Comparison of ENCODE assay signal across 21 cellular contexts in genomic region chr17:78763561-78763960, GRCh38. TPM values are rescaled to one million over a fixed set of nuclear protein-coding genes. Genes with fewer than 3 reads are reported as not detected.
DNase-seq lines count a peak whose midpoint lies in the region; ATAC-seq and TF ChIP-seq lines count a peak whose summit lies in the region.
"Had no signal": no experiment of that assay in that cellular context is flagged by ENCODE, and none has a peak within 500 bp of the region (broad histone marks: within the 10 kb centered on the region; RNA-seq: fewer than 3 reads in every experiment).

No MANE protein-coding gene starts in this region.

- H3K14ac ChIP-seq in IMR-90 (replicated peaks; ENCODE audit: low read depth, low read length) = no peak overlapping the region

- in situ Hi-C loops in IMR-90 (cut with MboI; ENCODE audit: low sequenced_read_pairs) = no loop called here
- in situ Hi-C loops in gastrocnemius medialis (cut with MboI; ENCODE audit: low sequenced_read_pairs in 4 of 4) = no loop called here

- H3K27ac ChIP-seq in IMR-90 (ENCODE audit: insufficient read depth, low read length) (no peak overlapping the region), gastrocnemius medialis (no peak overlapping the region)
- H3K27ac ChIP-seq: 22Rv1, esophagus muscularis mucosa, PC-9, SJSA1, WERI-Rb-1 had no signal

- H3K18ac ChIP-seq in IMR-90 (ENCODE audit: low read depth, low read length) = no peak overlapping the region

- H3K9me1 ChIP-seq in IMR-90 (ENCODE audit: insufficient read depth, low read length) = peaks cover 8% of the 10 kb centered on the region

- peaks cover 61% of the 10 kb centered on the region for H3K4me1 Mint-ChIP-seq in activated CD4-positive, alpha-beta T cell treated with anti-CD3 and anti-CD28 coated beads for 36 hours
- H3K4me1 Mint-ChIP-seq in natural killer cell = peaks cover 43 to 59% of the 10 kb centered on the region in 2 donors

- H4K5ac ChIP-seq in IMR-90 (ENCODE audit: low read depth, low read length) = no peak overlapping the region

- H3K79me1 ChIP-seq in IMR-90 (ENCODE audit: low read depth in 1 of 2, low read length in 2 of 2) = peaks cover 53 to 70% of the 10 kb centered on the region in 2 experiments

- DNase-seq in activated CD4-positive, alpha-beta T cell treated with anti-CD3 and anti-CD28 coated beads for 36 hours = no peak
- no peak for DNase-seq in activated CD4-positive, alpha-beta T cell treated with anti-CD3 and anti-CD28 coated beads, Interleukin-2, amount 50 U/mL, for 4 hours
- peak; percentile 37 for DNase-seq in IMR-90
- DNase-seq in choroid plexus epithelial cell (ENCODE audit: low read depth) = peak; percentile 36
- no peak for DNase-seq in natural killer cell
- no peak for DNase-seq in GM19240 (ENCODE audit: insufficient read length, low spot score)
- no peak for DNase-seq in gastrocnemius medialis
- DNase-seq in mucosa of gallbladder (ENCODE audit: low spot score) = no peak
- DNase-seq: activated CD8-positive, alpha-beta T cell treated with anti-CD3 and anti-CD28 coated beads for 36 hours; amniotic stem cell; caudate nucleus; left ventricle myocardium superior; NCI-H1048; NCI-H2029 treated with DMSO at 0.1 percent for 48 hours; nucleus accumbens; PC-9; stimulated activated CD4-positive, alpha-beta T cell treated with anti-CD3 and anti-CD28 coated beads, Interleukin-12 subunit alpha, Interleukin-12 subunit beta, amount 100 ng/mL, for 4 hours; WERI-Rb-1 had no signal

- POLR2A ChIA-PET in activated CD4-positive, alpha-beta T cell treated with anti-CD3 and anti-CD28 coated beads for 36 hours (lab: Charles Lee) = interaction anchor here (1.0 kb wide), 1 partner anchor 16 kb away, joined by 4 read pairs; no protein-coding TSS in a partner anchor
- POLR2A ChIA-PET in IMR-90 (lab: Charles Lee; ENCODE audit: unreplicated experiment) = no interaction called here

- H2AFZ ChIP-seq in IMR-90 (replicated peaks; ENCODE audit: low read length, poor library complexity) = no peak overlapping the region
- H2AFZ ChIP-seq: PC-9 had no signal

- H2BK15ac ChIP-seq in IMR-90 (ENCODE audit: low read depth, low read length) = no peak overlapping the region

- intact Hi-C loops in activated CD4-positive, alpha-beta T cell treated with anti-CD3 and anti-CD28 coated beads for 36 hours (cut with DNase I, micrococcal nuclease) = no loop called here
- intact Hi-C loops in IMR-90 (cut with micrococcal nuclease) = no loop called here
- intact Hi-C loops in natural killer cell (cut with micrococcal nuclease) = no loop called here
- intact Hi-C loops in gastrocnemius medialis (cut with DNase I; ENCODE audit: low total_unique reads) = no loop called here

- dilution Hi-C loops in IMR-90 (cut with HindIII; ENCODE audit: low sequenced_read_pairs, unreplicated experiment) = no loop called here

- H3K9me3 Mint-ChIP-seq in activated CD4-positive, alpha-beta T cell treated with anti-CD3 and anti-CD28 coated beads for 36 hours (ENCODE audit: low read depth) = no peaks in the 10 kb centered on the region
- H3K9me3 Mint-ChIP-seq in natural killer cell = no peaks in the 10 kb centered on the region
- H3K9me3 Mint-ChIP-seq: activated CD8-positive, alpha-beta T cell treated with anti-CD3 and anti-CD28 coated beads for 36 hours had no signal

- H3K56ac ChIP-seq in IMR-90 (ENCODE audit: extremely low read depth, insufficient read depth, low read length) = no peak overlapping the region

- no peak overlapping the region for H3K4me3 Mint-ChIP-seq in activated CD4-positive, alpha-beta T cell treated with anti-CD3 and anti-CD28 coated beads for 36 hours
- no peak overlapping the region for H3K4me3 Mint-ChIP-seq in natural killer cell
- H3K4me3 Mint-ChIP-seq: activated CD8-positive, alpha-beta T cell treated with anti-CD3 and anti-CD28 coated beads for 36 hours had no signal

- WGBS in IMR-90 (ENCODE audit: extremely low coverage in 2 of 2, insufficient read length in 1 of 2), 2 experiments = no CpG with 5 or more reads among the region's 3 CpGs

- H4K20me1 ChIP-seq in IMR-90 (ENCODE audit: insufficient read depth, low read length) = peaks cover 37% of the 10 kb centered on the region

- TF ChIP-seq POLR2A in IMR-90 (IDR thresholded peaks at IDR 0.05; ENCODE audit: low read depth, low read length) (no peak), gastrocnemius medialis (IDR thresholded peaks at IDR 0.05) (no peak)

- H3K9ac ChIP-seq in IMR-90 (ENCODE audit: low read depth, low read length) = no peak overlapping the region

- H3K27me3 Mint-ChIP-seq in activated CD4-positive, alpha-beta T cell treated with anti-CD3 and anti-CD28 coated beads for 36 hours = no peaks in the 10 kb centered on the region
- no peaks in the 10 kb centered on the region for H3K27me3 Mint-ChIP-seq in natural killer cell (ENCODE audit: low read depth in 2 of 2)
- H3K27me3 Mint-ChIP-seq: activated CD8-positive, alpha-beta T cell treated with anti-CD3 and anti-CD28 coated beads for 36 hours had no signal

- H3K4me1 ChIP-seq in IMR-90 (ENCODE audit: control insufficient read depth, insufficient read depth, low read length) (peaks cover 6% of the 10 kb centered on the region; the same call in 1 of the 2 replicates), gastrocnemius medialis (peaks cover 57 to 78% of the 10 kb centered on the region in 2 donors)
- H3K4me1 ChIP-seq: SJSA1 had no signal

- H3K9me3 ChIP-seq in IMR-90 (ENCODE audit: control insufficient read depth, insufficient read depth, low read length) (no peaks in the 10 kb centered on the region), gastrocnemius medialis (no peaks in the 10 kb centered on the region)
- H3K9me3 ChIP-seq: esophagus muscularis mucosa, SJSA1 had no signal

- TF ChIP-seq CTCF in IMR-90 (conservative IDR thresholded peaks at IDR 0.05; ENCODE audit: low read depth, low read length) (no peak), choroid plexus epithelial cell (conservative IDR thresholded peaks at IDR 0.05; ENCODE audit: low read depth, low read length) (no peak), natural killer cell (IDR thresholded peaks at IDR 0.05) (no peak), gastrocnemius medialis (IDR thresholded peaks at IDR 0.05 in 4 of 5, conservative IDR thresholded peaks at IDR 0.05 in 1 of 5) (no peak)

- H3K4ac ChIP-seq in IMR-90 (ENCODE audit: low read depth, low read length) = no peak overlapping the region

- CTCF ChIA-PET in activated CD4-positive, alpha-beta T cell treated with anti-CD3 and anti-CD28 coated beads for 36 hours (lab: Charles Lee) = interaction anchor here (0.9 kb wide), 1 partner anchor 16 kb away, joined by 5 read pairs; no protein-coding TSS in a partner anchor
- CTCF ChIA-PET in IMR-90 (lab: Yijun Ruan, JAX) = interaction anchor here (0.6 kb wide), 1 partner anchor 26 kb away, joined by 3 read pairs; no protein-coding TSS in a partner anchor

- no peak overlapping the region for H2AK9ac ChIP-seq in IMR-90 (replicated peaks; ENCODE audit: low read depth, low read length, poor library complexity)

- no peak overlapping the region for H4K8ac ChIP-seq in IMR-90 (ENCODE audit: low read depth in 2 of 2, low read length in 2 of 2)

- no peak overlapping the region for H3K23ac ChIP-seq in IMR-90 (ENCODE audit: low read depth, low read length)

- no peak overlapping the region for H2BK20ac ChIP-seq in IMR-90 (ENCODE audit: low read depth, low read length)

- H2BK120ac ChIP-seq in IMR-90 (ENCODE audit: low read depth, low read length) = no peak overlapping the region

- H2BK5ac ChIP-seq in IMR-90 (ENCODE audit: low read depth, low read length, poor library complexity, severe bottlenecking) = no peak overlapping the region

- BruUV-seq in IMR-90 (replicated peaks; lab: Mats Ljungman, UMichigan) = no TSS peak

- no peak for TF ChIP-seq RAD21 in IMR-90 (IDR thresholded peaks at IDR 0.05; ENCODE audit: low read length)

- H3K36me3 Mint-ChIP-seq in activated CD4-positive, alpha-beta T cell treated with anti-CD3 and anti-CD28 coated beads for 36 hours (ENCODE audit: low read depth) = peaks cover 7% of the 10 kb centered on the region
- H3K36me3 Mint-ChIP-seq in natural killer cell = no peaks in the 10 kb centered on the region

- H3K4me2 ChIP-seq in IMR-90 (ENCODE audit: low read depth, low read length) = no peak overlapping the region
- H3K4me2 ChIP-seq: PC-9 had no signal

- no peak overlapping the region for H2AK5ac ChIP-seq in IMR-90 (ENCODE audit: low read depth, low read length)

- H3K27ac Mint-ChIP-seq in activated CD4-positive, alpha-beta T cell treated with anti-CD3 and anti-CD28 coated beads for 36 hours = peak overlapping the region; percentile 62
- peak overlapping the region; percentile 35 to 86 for H3K27ac Mint-ChIP-seq in natural killer cell

- H3K27me3 ChIP-seq in IMR-90 (ENCODE audit: control insufficient read depth, insufficient read depth, low read length) = no peaks in the 10 kb centered on the region
- H3K27me3 ChIP-seq in gastrocnemius medialis = no peaks in the 10 kb centered on the region
- H3K27me3 ChIP-seq: esophagus muscularis mucosa, SJSA1 had no signal

- H3K36me3 ChIP-seq in IMR-90 (ENCODE audit: control insufficient read depth, insufficient read depth, low read length) = no peaks in the 10 kb centered on the region
- H3K36me3 ChIP-seq in gastrocnemius medialis = no peaks in the 10 kb centered on the region
- H3K36me3 ChIP-seq: esophagus muscularis mucosa, SJSA1 had no signal

- H3K4me3 ChIP-seq in IMR-90 (ENCODE audit: insufficient read depth, low read depth, low read length) (no peak overlapping the region), choroid plexus epithelial cell (ENCODE audit: low read depth, low read length) (no peak overlapping the region), gastrocnemius medialis (no peak overlapping the region)
- H3K4me3 ChIP-seq: esophagus muscularis mucosa, PC-9, SJSA1 had no signal

- H4K91ac ChIP-seq in IMR-90 (ENCODE audit: insufficient read depth, low read depth, low read length) = no peak overlapping the region

- ATAC-seq in activated CD4-positive, alpha-beta T cell treated with anti-CD3 and anti-CD28 coated beads for 36 hours = no peak
- ATAC-seq in IMR-90 (ENCODE audit: low read depth) (peak; percentile 27; the same call in 1 of the 2 replicates), natural killer cell (no peak), gastrocnemius medialis (no peak)
- ATAC-seq: activated CD8-positive, alpha-beta T cell treated with anti-CD3 and anti-CD28 coated beads for 36 hours; left ventricle myocardium superior had no signal

TF ChIP-seq in IMR-90, 13 proteins besides CTCF, POLR2A, EP300 and RAD21 (continues in another document):
- TF ChIP-seq MXI1 (IDR thresholded peaks at IDR 0.05; ENCODE audit: borderline replicate concordance, low read depth, low read length) = no peak
- no peak for TF ChIP-seq RCOR1 (IDR thresholded peaks at IDR 0.05; ENCODE audit: insufficient replicate concordance, low read length)

RNA-seq across cellular contexts. Expression of gene CYTH1, which starts 18.5 kb away (rescaled TPM):
- total RNA-seq in activated CD4-positive, alpha-beta T cell treated with anti-CD3 and anti-CD28 coated beads for 36 hours = 100 to 1,000 TPM; 109 to 130 TPM
- total RNA-seq in IMR-90 (2012; rRNA removed) (7.9 and 8.3 TPM in 2 replicates), natural killer cell (100 to 1,000 TPM; 437 to 514 (median 457) TPM), gastrocnemius medialis (10 to 100 TPM; 24.7 to 43.7 (median 32.4) TPM), mucosa of gallbladder (51.1 TPM)
- polyA plus RNA-seq in IMR-90 (2012; rRNA removed) = 10.1 and 12.4 TPM in 2 replicates
- 6.2 and 9.0 TPM in 2 replicates for polyA plus RNA-seq in IMR-90 (2012; cell fraction: cytosol; rRNA removed)
- 46.8 and 57.8 TPM in 2 replicates for polyA plus RNA-seq in IMR-90 (2012; cell fraction: nucleus; rRNA removed; ENCODE audit: low replicate concordance)

Comparison
In these comparisons a context has a peak if more than half of its experiments do, and no peak if none do; other contexts are left out.
1. DNase-seq: peak in IMR-90 (single experiment) and choroid plexus epithelial cell (single experiment); none in activated CD4-positive, alpha-beta T cell treated with anti-CD3 and anti-CD28 coated beads for 36 hours (single experiment), activated CD4-positive, alpha-beta T cell treated with anti-CD3 and anti-CD28 coated beads, Interleukin-2, amount 50 U/mL, for 4 hours (0 of 2), natural killer cell (single experiment), GM19240 (single experiment), gastrocnemius medialis (0 of 2) and mucosa of gallbladder (single experiment).